10 cellular contexts compared by ENCODE assay signal in genomic region chr3:4845882-4846281, GRCh38.
DNase-seq lines count a peak whose midpoint lies in the region; ATAC-seq and TF ChIP-seq lines count a peak whose summit lies in the region.
"Had no signal": no experiment of that assay in that cellular context is flagged by ENCODE, and none has a peak within 500 bp of the region (broad histone marks: within the 10 kb centered on the region; RNA-seq: fewer than 3 reads in every experiment).

No MANE protein-coding gene starts in this region.

- H3K27ac Mint-ChIP-seq in CD8-positive, alpha-beta memory T cell: peak overlapping the region; percentile 31 to 91 (median 80)
- peak overlapping the region; percentile 99 for H3K27ac Mint-ChIP-seq in activated CD8-positive, alpha-beta T cell treated with anti-CD3 and anti-CD28 coated beads for 36 hours
- H3K27ac Mint-ChIP-seq in progenitor cell of endocrine pancreas: no peak overlapping the region

- H2BK15ac ChIP-seq in mesenchymal stem cell (ENCODE audit: low read depth, poor library complexity, severe bottlenecking): no peak overlapping the region

- H3K36me3 Mint-ChIP-seq in CD8-positive, alpha-beta memory T cell: peaks cover 0 to 5% (median 4%) of the 10 kb centered on the region in 3 donors
- H3K36me3 Mint-ChIP-seq in activated CD8-positive, alpha-beta T cell treated with anti-CD3 and anti-CD28 coated beads for 36 hours (ENCODE audit: low read depth): peaks cover 62% of the 10 kb centered on the region
- H3K36me3 Mint-ChIP-seq in progenitor cell of endocrine pancreas (ENCODE audit: insufficient read depth): no peaks in the 10 kb centered on the region

- no peak overlapping the region for H2BK5ac ChIP-seq in mesenchymal stem cell (ENCODE audit: low read depth, low read length, poor library complexity, severe bottlenecking)

- no peaks in the 10 kb centered on the region for H3K79me1 ChIP-seq in mesenchymal stem cell (replicated peaks; ENCODE audit: low read length, poor library complexity, severe bottlenecking)

- H3K4me3 ChIP-seq in CD8-positive, alpha-beta memory T cell (ENCODE audit: low read length): no peak overlapping the region
- H3K4me3 ChIP-seq in mesenchymal stem cell (ENCODE audit: insufficient read depth in 1 of 2, low read depth in 1 of 2, low read length in 2 of 2): no peak overlapping the region
- H3K4me3 ChIP-seq: psoas muscle had no signal

- no peak overlapping the region for H3K9ac ChIP-seq in mesenchymal stem cell (ENCODE audit: low read length)

- H2BK12ac ChIP-seq in mesenchymal stem cell (ENCODE audit: low read length in 2 of 2): no peak overlapping the region

- H2BK120ac ChIP-seq in mesenchymal stem cell (ENCODE audit: low read depth, low read length): no peak overlapping the region

- H3K4ac ChIP-seq in mesenchymal stem cell (ENCODE audit: low read depth in 1 of 2, low read length in 2 of 2): no peak overlapping the region

- POLR2A ChIA-PET in CD8-positive, alpha-beta memory T cell (lab: Charles Lee): no interaction called here
- POLR2A ChIA-PET in activated CD8-positive, alpha-beta T cell treated with anti-CD3 and anti-CD28 coated beads for 36 hours (lab: Charles Lee): interaction anchor here (1.8 to 10.5 kb wide), 4 partner anchors 11 to 165 kb away, joined by 4 to 222 read pairs (median 101); partner anchors contain the start of gene BHLHE40

- no peak overlapping the region for H2AK5ac ChIP-seq in mesenchymal stem cell (ENCODE audit: low read length, severe bottlenecking)

- H3K18ac ChIP-seq in mesenchymal stem cell (ENCODE audit: low read depth in 1 of 2, low read length in 2 of 2): no peak overlapping the region

- H3K9me3 ChIP-seq in CD8-positive, alpha-beta memory T cell (ENCODE audit: low read length): no peaks in the 10 kb centered on the region
- H3K9me3 ChIP-seq in mesenchymal stem cell (ENCODE audit: control insufficient read depth, low read length): no peaks in the 10 kb centered on the region
- H3K9me3 ChIP-seq: psoas muscle had no signal

- no peak overlapping the region for H3K4me2 ChIP-seq in mesenchymal stem cell (ENCODE audit: low read length, poor library complexity, severe bottlenecking)

- no peaks in the 10 kb centered on the region for H3K9me3 Mint-ChIP-seq in CD8-positive, alpha-beta memory T cell
- peaks cover 5% of the 10 kb centered on the region for H3K9me3 Mint-ChIP-seq in activated CD8-positive, alpha-beta T cell treated with anti-CD3 and anti-CD28 coated beads for 36 hours
- H3K9me3 Mint-ChIP-seq in progenitor cell of endocrine pancreas (ENCODE audit: low read depth): no peaks in the 10 kb centered on the region

- 98% methylated on average over 3 of the region's 3 CpGs for WGBS in mesenchymal stem cell

- H3K4me1 Mint-ChIP-seq in CD8-positive, alpha-beta memory T cell: peaks cover 68 to 94% (median 91%) of the 10 kb centered on the region in 3 donors
- peaks cover 99% of the 10 kb centered on the region for H3K4me1 Mint-ChIP-seq in activated CD8-positive, alpha-beta T cell treated with anti-CD3 and anti-CD28 coated beads for 36 hours (ENCODE audit: low read depth)
- H3K4me1 Mint-ChIP-seq in progenitor cell of endocrine pancreas (ENCODE audit: low read depth): peaks cover 24% of the 10 kb centered on the region

- no peak overlapping the region for H2AFZ ChIP-seq in mesenchymal stem cell (ENCODE audit: low read depth, low read length)

- H3K4me1 ChIP-seq in CD8-positive, alpha-beta memory T cell (ENCODE audit: insufficient read depth, low read length): peaks cover 99% of the 10 kb centered on the region
- H3K4me1 ChIP-seq in mesenchymal stem cell (ENCODE audit: control insufficient read depth, insufficient read depth, low read depth, low read length): peaks cover 2% of the 10 kb centered on the region

- DNase-seq in CD8-positive, alpha-beta memory T cell: peak in 2 of 5 donors; percentile 73
- no peak for DNase-seq in activated CD8-positive, alpha-beta T cell treated with anti-CD3 and anti-CD28 coated beads for 36 hours
- no peak for DNase-seq in progenitor cell of endocrine pancreas (ENCODE audit: low spot score, unreplicated experiment)
- DNase-seq in mesenchymal stem cell: no peak
- no peak for DNase-seq in DMS79 treated with DMSO at 0.1 percent for 48 hours (lab: John Stamatoyannopoulos, UW)
- DNase-seq in omental fat pad (ENCODE audit: low spot score): no peak
- DNase-seq: activated CD4-positive, CD25-positive, alpha-beta regulatory T cell; psoas muscle had no signal

- H4K8ac ChIP-seq in mesenchymal stem cell (ENCODE audit: low read length): no peak overlapping the region

- no peak overlapping the region for H3K23ac ChIP-seq in mesenchymal stem cell (ENCODE audit: low read length in 2 of 2)

- H3K36me3 ChIP-seq in CD8-positive, alpha-beta memory T cell (ENCODE audit: insufficient read depth, low read length): no peaks in the 10 kb centered on the region
- H3K36me3 ChIP-seq in mesenchymal stem cell (ENCODE audit: control insufficient read depth in 1 of 2, insufficient read depth in 2 of 2, low read depth in 1 of 2, low read length in 2 of 2): no peaks in the 10 kb centered on the region

- TF ChIP-seq CTCF in activated CD8-positive, alpha-beta T cell treated with anti-CD3 and anti-CD28 coated beads for 36 hours (IDR thresholded peaks at IDR 0.05): no peak
- no peak for TF ChIP-seq CTCF in progenitor cell of endocrine pancreas (IDR thresholded peaks at IDR 0.05; ENCODE audit: unreplicated experiment)
- TF ChIP-seq CTCF in omental fat pad (IDR thresholded peaks at IDR 0.05): no peak

- peak overlapping the region in 6 of 7 donors; percentile 6 to 42 (median 24) for H3K4me3 Mint-ChIP-seq in CD8-positive, alpha-beta memory T cell
- peak overlapping the region; percentile 3 for H3K4me3 Mint-ChIP-seq in activated CD8-positive, alpha-beta T cell treated with anti-CD3 and anti-CD28 coated beads for 36 hours
- no peak overlapping the region for H3K4me3 Mint-ChIP-seq in progenitor cell of endocrine pancreas (ENCODE audit: low read depth)

- ATAC-seq in GM19351 (IDR thresholded peaks at IDR 0.05; ENCODE audit: unreplicated experiment) (peak; percentile 77), HG02981 (IDR thresholded peaks at IDR 0.05; ENCODE audit: unreplicated experiment) (peak; percentile 78), omental fat pad (ENCODE audit: low FRiP score) (no peak)
- peak; percentile 56 for ATAC-seq in activated CD8-positive, alpha-beta T cell treated with anti-CD3 and anti-CD28 coated beads for 36 hours
- ATAC-seq: psoas muscle had no signal

- CTCF ChIA-PET in CD8-positive, alpha-beta memory T cell (lab: Charles Lee): no interaction called here
- CTCF ChIA-PET in activated CD8-positive, alpha-beta T cell treated with anti-CD3 and anti-CD28 coated beads for 36 hours (lab: Charles Lee): interaction anchor here (1.5 kb wide), 1 partner anchor 130 kb away, joined by 7 read pairs; no protein-coding TSS in a partner anchor

- H3K27ac ChIP-seq in CD8-positive, alpha-beta memory T cell (ENCODE audit: low read depth, low read length): no peak overlapping the region
- no peak overlapping the region for H3K27ac ChIP-seq in mesenchymal stem cell (ENCODE audit: low read length, poor library complexity, severe bottlenecking)
- H3K27ac ChIP-seq: psoas muscle had no signal

- H3K27me3 Mint-ChIP-seq in CD8-positive, alpha-beta memory T cell: no peaks in the 10 kb centered on the region
- H3K27me3 Mint-ChIP-seq in activated CD8-positive, alpha-beta T cell treated with anti-CD3 and anti-CD28 coated beads for 36 hours: no peaks in the 10 kb centered on the region
- peaks cover 6% of the 10 kb centered on the region for H3K27me3 Mint-ChIP-seq in progenitor cell of endocrine pancreas

- H4K91ac ChIP-seq in mesenchymal stem cell (ENCODE audit: low read length): no peak overlapping the region

- no peaks in the 10 kb centered on the region for H3K27me3 ChIP-seq in CD8-positive, alpha-beta memory T cell (ENCODE audit: insufficient read depth, low read length, poor library complexity, severe bottlenecking)
- H3K27me3 ChIP-seq in mesenchymal stem cell (ENCODE audit: control insufficient read depth in 1 of 2, insufficient read depth in 1 of 2, low read length in 2 of 2): no peaks in the 10 kb centered on the region

- intact Hi-C loops in activated CD8-positive, alpha-beta T cell treated with anti-CD3 and anti-CD28 coated beads for 36 hours (cut with micrococcal nuclease): loop anchor here (5.0 kb wide), 1 partner anchor 176 kb away; no protein-coding TSS in a partner anchor

- no peak overlapping the region for H3K14ac ChIP-seq in mesenchymal stem cell (ENCODE audit: low read length in 2 of 2)
